In the genomic region with DNA sequence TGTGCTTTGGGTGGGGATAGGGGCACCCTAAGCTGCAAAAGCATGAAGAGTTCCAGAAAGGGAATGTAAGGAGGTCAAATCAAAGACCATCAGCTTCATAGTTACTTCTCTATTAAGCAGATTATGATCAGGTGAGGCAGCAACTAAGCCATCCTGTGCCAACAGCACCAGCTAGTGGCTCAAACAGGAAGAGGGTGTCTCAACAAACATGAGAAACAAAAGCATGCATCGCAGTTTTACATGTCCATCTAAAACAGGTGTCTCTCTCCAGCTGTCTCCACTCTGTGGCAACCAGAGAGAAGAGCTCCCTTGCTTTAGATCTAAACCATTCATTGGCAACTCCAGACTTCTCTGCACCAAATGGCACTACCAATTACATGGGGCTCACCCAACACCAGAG, we compare ENCODE assay signal across 13 cellular contexts. TPM values are rescaled to one million over a fixed set of nuclear protein-coding genes. Genes with fewer than 3 reads are reported as not detected.
A peak's percentile ranks its signal among the peaks of the same experiment; 100 is the strongest.
DNase-seq lines count a peak whose midpoint lies in the region; ATAC-seq, FAIRE-seq and TF ChIP-seq lines count a peak whose summit lies in the region.
"Had no signal": no experiment of that assay in that cellular context is flagged by ENCODE, and none has a peak within 500 bp of the region (broad histone marks: within the 10 kb centered on the region; RNA-seq: fewer than 3 reads in every experiment).

No MANE protein-coding gene starts in this region.

- intact Hi-C loops in activated CD4-positive, alpha-beta T cell treated with anti-CD3 and anti-CD28 coated beads for 36 hours (cut with DNase I, micrococcal nuclease): no loop called here
- intact Hi-C loops in endothelial cell of umbilical vein (cut with micrococcal nuclease): loop anchor here (1.0 kb wide), 1 partner anchor 10 kb away; no protein-coding TSS in a partner anchor

- FAIRE-seq in endothelial cell of umbilical vein (lab: Jason Lieb, UNC): no peak

- no peak overlapping the region for H3K4me2 ChIP-seq in OCI-LY1 (ENCODE audit: low read length)
- H3K4me2 ChIP-seq in endothelial cell of umbilical vein (ENCODE audit: insufficient read depth, low read length): no peak overlapping the region

- TF ChIP-seq POLR2A in endothelial cell of umbilical vein (IDR thresholded peaks at IDR 0.05; ENCODE audit: low read depth, low read length): no peak

- BruUV-seq in endothelial cell of umbilical vein (replicated peaks; lab: Mats Ljungman, UMichigan): no TSS peak

- H3K27ac ChIP-seq in OCI-LY1 (ENCODE audit: low read depth, low read length, poor library complexity, severe bottlenecking): no peak overlapping the region
- H3K27ac ChIP-seq in endothelial cell of umbilical vein (ENCODE audit: insufficient read depth, low read depth, low read length): no peak overlapping the region
- H3K27ac ChIP-seq in rectal smooth muscle tissue (ENCODE audit: low read depth, low read length): peak overlapping the region; percentile 87

- H3K27me3 ChIP-seq in OCI-LY1 (ENCODE audit: insufficient read depth, low read length): peaks cover 3% of the 10 kb centered on the region; the same call in 1 of the 2 replicates
- H3K27me3 ChIP-seq in endothelial cell of umbilical vein (ENCODE audit: control insufficient read depth in 2 of 2, insufficient read depth in 2 of 2, low read length in 2 of 2): no peaks in the 10 kb centered on the region
- no peaks in the 10 kb centered on the region for H3K27me3 ChIP-seq in rectal smooth muscle tissue (ENCODE audit: control insufficient read depth, insufficient read depth, low read length)
- H3K27me3 ChIP-seq: MG63 had no signal

- no peak overlapping the region for H3K4me3 Mint-ChIP-seq in activated CD4-positive, alpha-beta T cell treated with anti-CD3 and anti-CD28 coated beads for 36 hours
- H3K4me3 Mint-ChIP-seq: activated T-cell treated with anti-CD3 and anti-CD28 coated beads, Interleukin-2, amount 50 U/mL, for 72 hours; naive B cell had no signal

- H3K9ac ChIP-seq in OCI-LY1 (ENCODE audit: low read length) (no peak overlapping the region), endothelial cell of umbilical vein (replicated peaks; ENCODE audit: extremely low read depth, insufficient read depth, low read length) (no peak overlapping the region), rectal smooth muscle tissue (ENCODE audit: low read length) (no peak overlapping the region)

- H3K9me1 ChIP-seq in endothelial cell of umbilical vein (replicated peaks; ENCODE audit: control insufficient read depth, extremely low read depth, insufficient read depth, low read length): no peaks in the 10 kb centered on the region

- H3F3A ChIP-seq in OCI-LY1 (ENCODE audit: insufficient read depth, low read length): no peaks in the 10 kb centered on the region

- CTCF ChIA-PET in activated CD4-positive, alpha-beta T cell treated with anti-CD3 and anti-CD28 coated beads for 36 hours (lab: Charles Lee): interaction anchor here (0.8 to 3.2 kb wide), 16 partner anchors 9 to 1146 kb away, joined by 3 to 13 read pairs (median 6); no protein-coding TSS in a partner anchor
- CTCF ChIA-PET in endothelial cell of umbilical vein (lab: Charles Lee): interaction anchor here (0.9 to 4.1 kb wide), 9 partner anchors 9 to 181 kb away, joined by 3 to 25 read pairs (median 6); no protein-coding TSS in a partner anchor

- dilution Hi-C loops in endothelial cell of umbilical vein (cut with MboI; ENCODE audit: extremely low pct_ligation_motif_present, low sequenced_read_pairs): no loop called here

- H2AFZ ChIP-seq in OCI-LY1 (ENCODE audit: low read length) (no peak overlapping the region), endothelial cell of umbilical vein (ENCODE audit: low read depth, low read length) (no peak overlapping the region)

- no peaks in the 10 kb centered on the region for H3K9me2 ChIP-seq in OCI-LY1 (ENCODE audit: low read depth, low read length)

- peaks cover 12% of the 10 kb centered on the region for H3K9me3 Mint-ChIP-seq in activated CD4-positive, alpha-beta T cell treated with anti-CD3 and anti-CD28 coated beads for 36 hours (ENCODE audit: low read depth)

- H3K9me3 ChIP-seq in OCI-LY1 (ENCODE audit: low read length) (peaks cover 13% of the 10 kb centered on the region), endothelial cell of umbilical vein (replicated peaks; ENCODE audit: control insufficient read depth, insufficient read depth, low read length) (no peaks in the 10 kb centered on the region)
- H3K9me3 ChIP-seq: MG63 had no signal

- TF ChIP-seq CTCF in OCI-LY1 (IDR thresholded peaks at IDR 0.05; ENCODE audit: low read length) (peak; percentile 28; the same call in 1 of the 2 replicates), endothelial cell of umbilical vein (IDR thresholded peaks at IDR 0.05; ENCODE audit: extremely low read depth in 1 of 2, insufficient read depth in 1 of 2, low read depth in 1 of 2, low read length in 2 of 2) (peak; percentile 27 to 46)

- H3K79me2 ChIP-seq in OCI-LY1 (ENCODE audit: insufficient read depth, low read length) (no peaks in the 10 kb centered on the region), endothelial cell of umbilical vein (ENCODE audit: control insufficient read depth, insufficient read depth, low read length) (peaks cover 95% of the 10 kb centered on the region)

- peaks cover 45% of the 10 kb centered on the region for H3K4me1 Mint-ChIP-seq in activated CD4-positive, alpha-beta T cell treated with anti-CD3 and anti-CD28 coated beads for 36 hours

- no peaks in the 10 kb centered on the region for H4K20me1 ChIP-seq in OCI-LY1 (ENCODE audit: insufficient read depth, low read length)
- peaks cover 4% of the 10 kb centered on the region for H4K20me1 ChIP-seq in endothelial cell of umbilical vein (replicated peaks; ENCODE audit: control insufficient read depth, extremely low read depth, insufficient read depth, low read length)

- ATAC-seq in activated CD4-positive, alpha-beta T cell treated with anti-CD3 and anti-CD28 coated beads for 36 hours: no peak
- no peak for ATAC-seq in HG03196 (IDR thresholded peaks at IDR 0.05; ENCODE audit: unreplicated experiment)
- ATAC-seq: activated T-cell treated with anti-CD3 and anti-CD28 coated beads, Interleukin-2, amount 50 U/mL, for 72 hours had no signal

- peak; percentile 51 for DNase-seq in activated CD4-positive, alpha-beta T cell treated with anti-CD3 and anti-CD28 coated beads for 36 hours
- no peak for DNase-seq in activated CD4-positive, alpha-beta T cell treated with anti-CD3 and anti-CD28 coated beads, Interleukin-2, amount 50 U/mL, for 1 hour
- DNase-seq in endothelial cell of umbilical vein (ENCODE audit: low read depth, low spot score) (no peak), DMS153 (lab: John Stamatoyannopoulos, UW) (no peak)
- no peak for DNase-seq in stimulated activated naive CD4-positive, alpha-beta T cell treated with Interleukin-2 at 50 U/mL for 16 hours (lab: John Stamatoyannopoulos, UW)
- DNase-seq: activated T-cell treated with anti-CD3 and anti-CD28 coated beads, Interleukin-2, amount 50 U/mL, for 72 hours; C1 segment of cervical spinal cord; MG63; naive B cell; SHP77 had no signal

- H3K27ac Mint-ChIP-seq in activated CD4-positive, alpha-beta T cell treated with anti-CD3 and anti-CD28 coated beads for 36 hours: no peak overlapping the region
- H3K27ac Mint-ChIP-seq: activated T-cell treated with anti-CD3 and anti-CD28 coated beads, Interleukin-2, amount 50 U/mL, for 72 hours; naive B cell had no signal

- H3K4me1 ChIP-seq in OCI-LY1 (ENCODE audit: insufficient read depth, low read length, severe bottlenecking): no peaks in the 10 kb centered on the region
- H3K4me1 ChIP-seq in endothelial cell of umbilical vein (ENCODE audit: control insufficient read depth, extremely low read depth, insufficient read depth, low read length): no peaks in the 10 kb centered on the region
- H3K4me1 ChIP-seq in rectal smooth muscle tissue (ENCODE audit: control insufficient read depth, insufficient read depth, low read length): peaks cover 72% of the 10 kb centered on the region

- POLR2A ChIA-PET in activated CD4-positive, alpha-beta T cell treated with anti-CD3 and anti-CD28 coated beads for 36 hours (lab: Charles Lee): interaction anchor here (1.0 kb wide), 1 partner anchor 52 kb away, joined by 3 read pairs; no protein-coding TSS in a partner anchor
- POLR2A ChIA-PET in endothelial cell of umbilical vein (lab: Charles Lee): no interaction called here

- H3K36me3 Mint-ChIP-seq in activated CD4-positive, alpha-beta T cell treated with anti-CD3 and anti-CD28 coated beads for 36 hours (ENCODE audit: low read depth): peaks cover 28% of the 10 kb centered on the region

- H3K36me3 ChIP-seq in OCI-LY1 (ENCODE audit: insufficient read depth, low read length) (peaks cover 3% of the 10 kb centered on the region; the same call in 1 of the 2 replicates), endothelial cell of umbilical vein (ENCODE audit: control insufficient read depth in 2 of 2, extremely low read depth in 1 of 2, insufficient read depth in 2 of 2, low read length in 2 of 2) (peaks cover 3 to 33% of the 10 kb centered on the region in 2 experiments), rectal smooth muscle tissue (ENCODE audit: control insufficient read depth, insufficient read depth, low read length) (peaks cover 8% of the 10 kb centered on the region)

- no peaks in the 10 kb centered on the region for H3K27me3 Mint-ChIP-seq in activated CD4-positive, alpha-beta T cell treated with anti-CD3 and anti-CD28 coated beads for 36 hours

- H3K4me3 ChIP-seq in OCI-LY1 (ENCODE audit: low read depth, low read length, poor library complexity, severe bottlenecking) (no peak overlapping the region), endothelial cell of umbilical vein (replicated peaks in 1 of 3; ENCODE audit: insufficient read depth in 1 of 3, low read depth in 1 of 3, low read length in 3 of 3) (no peak overlapping the region), rectal smooth muscle tissue (ENCODE audit: low read length) (no peak overlapping the region)
- H3K4me3 ChIP-seq: MG63 had no signal

TF ChIP-seq in endothelial cell of umbilical vein, 7 proteins besides CTCF, POLR2A, EP300 and RAD21 (continues in another document):
- TF ChIP-seq GATA2 (IDR thresholded peaks at IDR 0.05; ENCODE audit: insufficient read depth, insufficient read length, low read depth, low read length) (no peak), POLR2AphosphoS5 (IDR thresholded peaks at IDR 0.05; ENCODE audit: insufficient read depth, low read depth, low read length) (peak; percentile 17)

RNA-seq across cellular contexts. Expression of a gene that starts 52.9 kb away (rescaled TPM):
- total RNA-seq in activated CD4-positive, alpha-beta T cell treated with anti-CD3 and anti-CD28 coated beads for 36 hours: 100 to 1,000 TPM in 1 of 2 experiments, 10 to 100 TPM in 1; 92.8 to 146 TPM
- 442 and 443 TPM in 2 replicates for total RNA-seq in endothelial cell of umbilical vein
- 463 and 633 TPM in 2 replicates for polyA plus RNA-seq in endothelial cell of umbilical vein
- polyA plus RNA-seq in endothelial cell of umbilical vein (2011; cell fraction: cytosol; rRNA removed): 379 and 382 TPM in 2 replicates
- 777 and 896 TPM in 2 replicates for polyA plus RNA-seq in endothelial cell of umbilical vein (2011; cell fraction: nucleus; rRNA removed)
- polyA plus RNA-seq in endothelial cell of umbilical vein (2012): 398 and 442 TPM in 2 replicates
- 744 and 789 TPM in 2 replicates for polyA minus RNA-seq in endothelial cell of umbilical vein
- polyA minus RNA-seq in endothelial cell of umbilical vein (2011; cell fraction: cytosol; rRNA and poly(A)+ RNA removed): 104 TPM
- 424 and 544 TPM in 2 replicates for polyA minus RNA-seq in endothelial cell of umbilical vein (2011; cell fraction: nucleus; rRNA and poly(A)+ RNA removed)
